8 cellular contexts compared by ENCODE assay signal in genomic region chr19:10420444-10421239, GRCh38. TPM values are rescaled to one million over a fixed set of nuclear protein-coding genes. Genes with fewer than 3 reads are reported as not detected.
DNase-seq lines count a peak whose midpoint lies in the region; ATAC-seq and TF ChIP-seq lines count a peak whose summit lies in the region.

Gene PDE4A, plus strand, starts transcription at chr19:10420538. Its CDS starts 227 bp downstream, at chr19:10420765.

- peaks cover 80% of the 10 kb centered on the region for H3K27me3 ChIP-seq in foreskin keratinocyte

- H3K4me1 ChIP-seq in foreskin keratinocyte = no peaks in the 10 kb centered on the region

- intact Hi-C loops in sciatic nerve (cut with DNase I) = no loop called here

- DNase-seq in NCI-H146 (lab: John Stamatoyannopoulos, UW) (peak; percentile 63), NCI-H146 treated with DMSO at 0.1 percent for 48 hours (lab: John Stamatoyannopoulos, UW; ENCODE audit: unreplicated experiment) (no peak), NCI-H1930 (lab: John Stamatoyannopoulos, UW) (peak; percentile 30 to 41), foreskin keratinocyte (peak in 1 of 2 donors; percentile 25), sciatic nerve (ENCODE audit: low spot score) (no peak), NCI-H1092 treated with DMSO at 0.1 percent for 48 hours (lab: John Stamatoyannopoulos, UW) (no peak)
- DNase-seq in activated T-cell treated with anti-CD3 and anti-CD28 coated beads, Interleukin-2, amount 50 U/mL, for 1 hour = peak; percentile 67

- TF ChIP-seq CTCF in foreskin keratinocyte (conservative IDR thresholded peaks at IDR 0.05) = peak; percentile 57

- H3K27ac ChIP-seq in foreskin keratinocyte = no peak within 1 kb of the TSS

- ATAC-seq in foreskin keratinocyte = no peak
- ATAC-seq in sciatic nerve = no peak
- ATAC-seq in HG03196 (IDR thresholded peaks at IDR 0.05; ENCODE audit: unreplicated experiment) = no peak

RNA-seq across cellular contexts. Expression of gene PDE4A, which starts in this region (rescaled TPM):
- total RNA-seq in foreskin keratinocyte (0.28 and 0.58 TPM in 2 replicates), sciatic nerve (11.0 TPM)
- polyA plus RNA-seq in foreskin keratinocyte = 0.31 and 0.47 TPM in 2 replicates

Comparison
In these comparisons a context has a peak if more than half of its experiments do, and no peak if none do; other contexts are left out.
1. DNase-seq: peak in NCI-H146 (single experiment), NCI-H1930 (2 of 2) and activated T-cell treated with anti-CD3 and anti-CD28 coated beads, Interleukin-2, amount 50 U/mL, for 1 hour (single experiment); none in NCI-H146 treated with DMSO at 0.1 percent for 48 hours (single experiment), sciatic nerve (single experiment) and NCI-H1092 treated with DMSO at 0.1 percent for 48 hours (single experiment).